16 cellular contexts compared by ENCODE assay signal in the genomic region with DNA sequence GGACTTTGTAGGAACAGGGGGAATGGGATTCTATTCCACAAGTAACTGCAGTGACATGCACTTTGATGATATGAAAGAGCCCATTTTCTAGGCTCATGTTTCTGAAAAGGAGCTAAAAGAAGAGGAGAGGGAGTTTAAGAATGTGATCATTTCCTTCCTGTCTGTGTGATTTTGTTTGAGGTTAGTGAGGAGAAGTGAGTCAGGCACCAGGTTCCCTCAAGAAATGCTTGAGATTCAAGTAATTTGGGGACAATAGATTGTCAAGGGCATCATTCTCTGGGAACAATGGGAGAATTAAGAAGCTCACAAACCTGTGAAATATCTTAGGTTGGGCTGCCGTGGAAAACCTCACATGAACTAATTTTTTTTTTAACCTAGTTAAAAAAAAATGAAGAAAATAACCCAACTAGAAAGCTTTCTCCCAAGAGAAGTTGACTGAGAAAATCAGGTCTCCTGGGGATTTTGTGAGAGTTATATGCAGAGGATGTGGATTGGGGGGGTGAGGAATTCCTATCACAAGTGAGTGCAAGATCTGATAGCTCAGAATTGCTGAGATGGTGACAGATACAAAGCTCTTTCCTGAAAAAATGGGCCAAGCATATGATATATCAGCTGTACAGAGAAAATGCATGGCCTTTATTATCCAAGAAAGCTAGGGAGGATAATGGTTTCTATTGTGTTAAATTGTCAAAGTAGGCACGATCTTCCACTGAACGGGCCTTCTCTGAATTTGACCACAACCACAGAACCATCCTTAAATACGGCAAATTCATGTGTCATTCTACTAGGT.
DNase-seq lines count a peak whose midpoint lies in the region; ATAC-seq and TF ChIP-seq lines count a peak whose summit lies in the region.
"Had no signal": no experiment of that assay in that cellular context is flagged by ENCODE, and none has a peak within 500 bp of the region (broad histone marks: within the 10 kb centered on the region; RNA-seq: fewer than 3 reads in every experiment).

No MANE protein-coding gene starts in this region.

- TF ChIP-seq CTCF in tibial artery (IDR thresholded peaks at IDR 0.05) (no peak), right atrium auricular region (IDR thresholded peaks at IDR 0.05) (no peak)

- peak overlapping the region; percentile 42 to 65 for H3K27ac ChIP-seq in tibial artery
- H3K27ac ChIP-seq in right atrium auricular region: no peak overlapping the region
- H3K27ac ChIP-seq: gastroesophageal sphincter, thyroid gland had no signal

- DNase-seq in SKM-1 treated with dmso at 0.1 percent for 144 hours (lab: John Stamatoyannopoulos, UW; ENCODE audit: unreplicated experiment): peak; percentile 3
- DNase-seq in SKM-1 (lab: John Stamatoyannopoulos, UW; ENCODE audit: unreplicated experiment): no peak
- DNase-seq in foreskin melanocyte: peak; percentile 95
- no peak for DNase-seq in tibial artery
- DNase-seq in HK-2 (ENCODE audit: unreplicated experiment): no peak
- no peak for DNase-seq in right atrium auricular region (ENCODE audit: low spot score)
- no peak for DNase-seq in NCI-H1105 (lab: John Stamatoyannopoulos, UW)
- DNase-seq: 8988T; activated CD4-positive, alpha-beta T cell treated with anti-CD3 and anti-CD28 coated beads for 36 hours; activated T-cell treated with anti-CD3 and anti-CD28 coated beads, Interleukin-2, amount 50 U/mL, for 48 hours; dorsolateral prefrontal cortex; T-helper 1 cell; thyroid gland had no signal

- intact Hi-C loops in tibial artery (cut with DNase I; ENCODE audit: low total_unique reads): no loop called here

- H3K27me3 ChIP-seq in tibial artery (no peaks in the 10 kb centered on the region), right atrium auricular region (no peaks in the 10 kb centered on the region)
- H3K27me3 ChIP-seq: dorsolateral prefrontal cortex, gastroesophageal sphincter, thyroid gland had no signal

- H3K4me1 ChIP-seq in tibial artery: peaks cover 0 to 64% (median 40%) of the 10 kb centered on the region in 4 donors
- H3K4me1 ChIP-seq in right atrium auricular region: peaks cover 0 to 16% of the 10 kb centered on the region in 2 donors
- H3K4me1 ChIP-seq: gastroesophageal sphincter had no signal

- peaks cover 0 to 7% (median 0%) of the 10 kb centered on the region in 3 donors for H3K36me3 ChIP-seq in tibial artery
- H3K36me3 ChIP-seq in right atrium auricular region: no peaks in the 10 kb centered on the region
- H3K36me3 ChIP-seq: gastroesophageal sphincter, thyroid gland had no signal

- H3K9me3 ChIP-seq in tibial artery (no peaks in the 10 kb centered on the region), right atrium auricular region (no peaks in the 10 kb centered on the region)
- H3K9me3 ChIP-seq: gastroesophageal sphincter, thyroid gland had no signal

- H3K4me3 ChIP-seq in tibial artery: no peak overlapping the region
- no peak overlapping the region for H3K4me3 ChIP-seq in right atrium auricular region
- H3K4me3 ChIP-seq: dorsolateral prefrontal cortex, gastroesophageal sphincter, thyroid gland had no signal

- peak; percentile 62 for ATAC-seq in SK-N-SH treated with all-trans-retinoic acid at 6 μM for 48 hours
- ATAC-seq: activated CD4-positive, alpha-beta T cell treated with anti-CD3 and anti-CD28 coated beads for 36 hours; gastroesophageal sphincter; left lobe of liver had no signal

TF ChIP-seq in SK-N-SH treated with all-trans-retinoic acid at 6 μM for 48 hours, 23 proteins besides CTCF, POLR2A, EP300 and RAD21:
- TF ChIP-seq, protein P1, sequence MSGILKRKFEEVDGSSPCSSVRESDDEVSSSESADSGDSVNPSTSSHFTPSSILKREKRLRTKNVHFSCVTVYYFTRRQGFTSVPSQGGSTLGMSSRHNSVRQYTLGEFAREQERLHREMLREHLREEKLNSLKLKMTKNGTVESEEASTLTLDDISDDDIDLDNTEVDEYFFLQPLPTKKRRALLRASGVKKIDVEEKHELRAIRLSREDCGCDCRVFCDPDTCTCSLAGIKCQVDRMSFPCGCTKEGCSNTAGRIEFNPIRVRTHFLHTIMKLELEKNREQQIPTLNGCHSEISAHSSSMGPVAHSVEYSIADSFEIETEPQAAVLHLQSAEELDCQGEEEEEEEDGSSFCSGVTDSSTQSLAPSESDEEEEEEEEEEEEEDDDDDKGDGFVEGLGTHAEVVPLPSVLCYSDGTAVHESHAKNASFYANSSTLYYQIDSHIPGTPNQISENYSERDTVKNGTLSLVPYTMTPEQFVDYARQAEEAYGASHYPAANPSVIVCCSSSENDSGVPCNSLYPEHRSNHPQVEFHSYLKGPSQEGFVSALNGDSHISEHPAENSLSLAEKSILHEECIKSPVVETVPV (CRISPR knock-in tag; IDR thresholded peaks at IDR 0.05): no peak
- TF ChIP-seq ZFP3 (CRISPR knock-in tag; IDR thresholded peaks at IDR 0.05): no peak
- no peak for TF ChIP-seq ARNTL (CRISPR knock-in tag; IDR thresholded peaks at IDR 0.05; ENCODE audit: borderline replicate concordance, low read depth)
- TF ChIP-seq, protein P2, sequence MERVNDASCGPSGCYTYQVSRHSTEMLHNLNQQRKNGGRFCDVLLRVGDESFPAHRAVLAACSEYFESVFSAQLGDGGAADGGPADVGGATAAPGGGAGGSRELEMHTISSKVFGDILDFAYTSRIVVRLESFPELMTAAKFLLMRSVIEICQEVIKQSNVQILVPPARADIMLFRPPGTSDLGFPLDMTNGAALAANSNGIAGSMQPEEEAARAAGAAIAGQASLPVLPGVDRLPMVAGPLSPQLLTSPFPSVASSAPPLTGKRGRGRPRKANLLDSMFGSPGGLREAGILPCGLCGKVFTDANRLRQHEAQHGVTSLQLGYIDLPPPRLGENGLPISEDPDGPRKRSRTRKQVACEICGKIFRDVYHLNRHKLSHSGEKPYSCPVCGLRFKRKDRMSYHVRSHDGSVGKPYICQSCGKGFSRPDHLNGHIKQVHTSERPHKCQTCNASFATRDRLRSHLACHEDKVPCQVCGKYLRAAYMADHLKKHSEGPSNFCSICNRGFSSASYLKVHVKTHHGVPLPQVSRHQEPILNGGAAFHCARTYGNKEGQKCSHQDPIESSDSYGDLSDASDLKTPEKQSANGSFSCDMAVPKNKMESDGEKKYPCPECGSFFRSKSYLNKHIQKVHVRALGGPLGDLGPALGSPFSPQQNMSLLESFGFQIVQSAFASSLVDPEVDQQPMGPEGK (CRISPR knock-in tag; IDR thresholded peaks at IDR 0.05; ENCODE audit: borderline replicate concordance): no peak
- TF ChIP-seq ZC3H10 (CRISPR knock-in tag; IDR thresholded peaks at IDR 0.05): no peak
- TF ChIP-seq, protein P3, sequence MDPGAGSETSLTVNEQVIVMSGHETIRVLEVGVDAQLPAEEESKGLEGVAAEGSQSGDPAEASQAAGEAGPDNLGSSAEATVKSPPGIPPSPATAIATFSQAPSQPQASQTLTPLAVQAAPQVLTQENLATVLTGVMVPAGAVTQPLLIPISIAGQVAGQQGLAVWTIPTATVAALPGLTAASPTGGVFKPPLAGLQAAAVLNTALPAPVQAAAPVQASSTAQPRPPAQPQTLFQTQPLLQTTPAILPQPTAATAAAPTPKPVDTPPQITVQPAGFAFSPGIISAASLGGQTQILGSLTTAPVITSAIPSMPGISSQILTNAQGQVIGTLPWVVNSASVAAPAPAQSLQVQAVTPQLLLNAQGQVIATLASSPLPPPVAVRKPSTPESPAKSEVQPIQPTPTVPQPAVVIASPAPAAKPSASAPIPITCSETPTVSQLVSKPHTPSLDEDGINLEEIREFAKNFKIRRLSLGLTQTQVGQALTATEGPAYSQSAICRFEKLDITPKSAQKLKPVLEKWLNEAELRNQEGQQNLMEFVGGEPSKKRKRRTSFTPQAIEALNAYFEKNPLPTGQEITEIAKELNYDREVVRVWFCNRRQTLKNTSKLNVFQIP (CRISPR knock-in tag; IDR thresholded peaks at IDR 0.05; ENCODE audit: borderline replicate concordance, low read depth): no peak
- TF ChIP-seq, protein P4, sequence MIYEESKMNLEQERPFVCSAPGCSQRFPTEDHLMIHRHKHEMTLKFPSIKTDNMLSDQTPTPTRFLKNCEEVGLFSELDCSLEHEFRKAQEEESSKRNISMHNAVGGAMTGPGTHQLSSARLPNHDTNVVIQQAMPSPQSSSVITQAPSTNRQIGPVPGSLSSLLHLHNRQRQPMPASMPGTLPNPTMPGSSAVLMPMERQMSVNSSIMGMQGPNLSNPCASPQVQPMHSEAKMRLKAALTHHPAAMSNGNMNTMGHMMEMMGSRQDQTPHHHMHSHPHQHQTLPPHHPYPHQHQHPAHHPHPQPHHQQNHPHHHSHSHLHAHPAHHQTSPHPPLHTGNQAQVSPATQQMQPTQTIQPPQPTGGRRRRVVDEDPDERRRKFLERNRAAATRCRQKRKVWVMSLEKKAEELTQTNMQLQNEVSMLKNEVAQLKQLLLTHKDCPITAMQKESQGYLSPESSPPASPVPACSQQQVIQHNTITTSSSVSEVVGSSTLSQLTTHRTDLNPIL (CRISPR knock-in tag; IDR thresholded peaks at IDR 0.05; ENCODE audit: low read depth): no peak
- TF ChIP-seq BACH2 (CRISPR knock-in tag; IDR thresholded peaks at IDR 0.05; ENCODE audit: borderline replicate concordance): no peak
- no peak for TF ChIP-seq SNAI2 (CRISPR knock-in tag; IDR thresholded peaks at IDR 0.05)

Comparison
In these comparisons a context has a peak if more than half of its experiments do, and no peak if none do; other contexts are left out.
1. DNase-seq: peak in SKM-1 treated with dmso at 0.1 percent for 144 hours (single experiment) and foreskin melanocyte (single experiment); none in SKM-1 (single experiment), tibial artery (0 of 2), HK-2 (single experiment), right atrium auricular region (single experiment) and NCI-H1105 (single experiment).
2. H3K27ac ChIP-seq: peak in tibial artery (2 of 2); none in right atrium auricular region (0 of 2).